ENCODE assay signal across 28 cellular contexts in genomic region chr12:15005064-15005463, GRCh38. TPM values are rescaled to one million over a fixed set of nuclear protein-coding genes. Genes with fewer than 3 reads are reported as not detected.
DNase-seq lines count a peak whose midpoint lies in the region; ATAC-seq and TF ChIP-seq lines count a peak whose summit lies in the region.
"Had no signal": no experiment of that assay in that cellular context is flagged by ENCODE, and none has a peak within 500 bp of the region (broad histone marks: within the 10 kb centered on the region; RNA-seq: fewer than 3 reads in every experiment).

No MANE protein-coding gene starts in this region.

- H3K27ac ChIP-seq in lower lobe of right lung (no peak overlapping the region), uterus (peak overlapping the region; percentile 83 to 96)
- H3K27ac ChIP-seq: 22Rv1; BLaER1 treated with 17β-estradiol and CSF1 and Interleukin-3, amounts not matched to agents 10 nM and 100 nM; HL-60; Peyer's patch had no signal

- ATAC-seq in lower lobe of right lung, result peak; percentile 74 to 79
- ATAC-seq: CD8-positive, alpha-beta T cell; HepG2; K562; SK-N-SH treated with all-trans-retinoic acid at 6 μM for 48 hours had no signal

- no peak overlapping the region for H3K4me3 ChIP-seq in lower lobe of right lung
- H3K4me3 ChIP-seq in uterus, result no peak overlapping the region
- H3K4me3 ChIP-seq: BLaER1 treated with 17β-estradiol and CSF1 and Interleukin-3, amounts not matched to agents 10 nM and 100 nM; K562; MG63; Peyer's patch had no signal

- H3K36me3 ChIP-seq in lower lobe of right lung (no peaks in the 10 kb centered on the region), uterus (no peaks in the 10 kb centered on the region)
- H3K36me3 ChIP-seq: BLaER1 treated with 17β-estradiol and CSF1 and Interleukin-3, amounts not matched to agents 10 nM and 100 nM; MG63; Peyer's patch had no signal

- TF ChIP-seq CTCF in lower lobe of right lung (IDR thresholded peaks at IDR 0.05) (no peak), uterus (IDR thresholded peaks at IDR 0.05) (no peak)

- no peaks in the 10 kb centered on the region for H3K9me3 ChIP-seq in lower lobe of right lung
- no peaks in the 10 kb centered on the region for H3K9me3 ChIP-seq in uterus
- H3K9me3 ChIP-seq: BLaER1 treated with 17β-estradiol and CSF1 and Interleukin-3, amounts not matched to agents 10 nM and 100 nM; MG63; Peyer's patch had no signal

- intact Hi-C loops in lower lobe of right lung (cut with DNase I), result no loop called here
- intact Hi-C loops in uterus (cut with DNase I; ENCODE audit: low total_unique reads), result no loop called here

- peaks cover 9% of the 10 kb centered on the region for H3K4me1 ChIP-seq in lower lobe of right lung
- H3K4me1 ChIP-seq in uterus, result peaks cover 0 to 10% of the 10 kb centered on the region in 2 donors

- TF ChIP-seq POLR2A in uterus (IDR thresholded peaks at IDR 0.05), result no peak

- H3K27me3 ChIP-seq in lower lobe of right lung (ENCODE audit: low read depth) (no peaks in the 10 kb centered on the region), uterus (no peaks in the 10 kb centered on the region)
- H3K27me3 ChIP-seq: Peyer's patch had no signal

- peak; percentile 1 for DNase-seq in NCI-H748 (lab: John Stamatoyannopoulos, UW; ENCODE audit: unreplicated experiment)
- no peak for DNase-seq in NCI-H748 treated with DMSO at 0.1 percent for 48 hours (lab: John Stamatoyannopoulos, UW)
- peak; percentile 71 to 81 for DNase-seq in NCI-H524 (lab: John Stamatoyannopoulos, UW)
- DNase-seq in lower lobe of right lung, result no peak
- DNase-seq in uterus, result no peak
- no peak for DNase-seq in NK-92 (lab: John Stamatoyannopoulos, UW; ENCODE audit: unreplicated experiment)
- DNase-seq in dedifferentiated amniotic fluid mesenchymal stem cell (ENCODE audit: extremely low spot score), result no peak
- DNase-seq in NCI-H128 (lab: John Stamatoyannopoulos, UW; ENCODE audit: unreplicated experiment), result no peak
- DNase-seq: ACHN; CD8-positive, alpha-beta T cell; EL; GF-D8; H7; HFFc6; MG63; NCI-H1930; NCI-H226; NCI-H526; Peyer's patch had no signal

RNA-seq across cellular contexts. Expression of gene PDE6H, which starts 32.2 kb away (rescaled TPM):
- total RNA-seq in lower lobe of right lung (0.53 TPM), uterus (not detected)
- total RNA-seq: CD8-positive, alpha-beta T cell; H7; HepG2; HFFc6; HT-29; K562; LHCN-M2; OCI-LY7; Peyer's patch had no signal

RNA-seq across cellular contexts. Expression of gene ARHGDIB, which starts 43.7 kb away (rescaled TPM):
- total RNA-seq in lower lobe of right lung (313 TPM), uterus (100 to 1,000 TPM in 1 of 4 donors, 10 to 100 TPM in 3; 28.4 to 175 (median 59.9) TPM)

Comparison
In these comparisons a context has a peak if more than half of its experiments do, and no peak if none do; other contexts are left out.
1. DNase-seq: peak in NCI-H748 (single experiment) and NCI-H524 (2 of 2); none in NCI-H748 treated with DMSO at 0.1 percent for 48 hours (single experiment), lower lobe of right lung (single experiment), uterus (0 of 2), NK-92 (single experiment), dedifferentiated amniotic fluid mesenchymal stem cell (single experiment) and NCI-H128 (single experiment).